10 cellular contexts compared by ENCODE assay signal in genomic region chr18:55422456-55423185, GRCh38.
A peak's percentile ranks its signal among the peaks of the same experiment; 100 is the strongest.
DNase-seq lines count a peak whose midpoint lies in the region; ATAC-seq and TF ChIP-seq lines count a peak whose summit lies in the region.
"Had no signal": no experiment of that assay in that cellular context is flagged by ENCODE, and none has a peak within 500 bp of the region (broad histone marks: within the 10 kb centered on the region; RNA-seq: fewer than 3 reads in every experiment).

No MANE protein-coding gene starts in this region.

- H3K9me3 ChIP-seq in gastroesophageal sphincter (no peaks in the 10 kb centered on the region), sigmoid colon (no peaks in the 10 kb centered on the region)

- WGBS in gastroesophageal sphincter (ENCODE audit: low coverage in 1 of 2), 2 donors, result 34 to 51% methylated on average over 11 to 14 of the region's 14 CpGs
- 60 to 72% methylated on average over 14 of the region's 14 CpGs for WGBS in sigmoid colon, 2 donors

- peak; percentile 45 for DNase-seq in EL
- DNase-seq in RWPE1 (ENCODE audit: low spot score), result no peak
- peak; percentile 72 for DNase-seq in sigmoid colon
- no peak for DNase-seq in GM19240 (ENCODE audit: insufficient read length, low spot score)
- DNase-seq in AML-193 (lab: John Stamatoyannopoulos, UW), result no peak
- no peak for DNase-seq in activated T-cell treated with anti-CD3 and anti-CD28 coated beads, Interleukin-2, amount 50 U/mL, for 72 hours
- DNase-seq: activated naive CD8-positive, alpha-beta T cell treated with anti-CD3 and anti-CD28 coated beads, Interleukin-2, amount 10 ng/mL, durations not matched to agents 7 days and 5 days had no signal

- intact Hi-C loops in sigmoid colon (cut with DNase I), result loop anchor here (2.0 kb wide), 1 partner anchor 166 kb away; the partner anchor contains the start of gene TCF4

- no peak overlapping the region for H3K4me3 Mint-ChIP-seq in activated T-cell treated with anti-CD3 and anti-CD28 coated beads, Interleukin-2, amount 50 U/mL, for 72 hours
- H3K4me3 Mint-ChIP-seq: activated naive CD8-positive, alpha-beta T cell treated with anti-CD3 and anti-CD28 coated beads, Interleukin-2, amount 10 ng/mL, durations not matched to agents 7 days and 5 days had no signal

- TF ChIP-seq EP300 in gastroesophageal sphincter (IDR thresholded peaks at IDR 0.05) (no peak), sigmoid colon (IDR thresholded peaks at IDR 0.05) (no peak)

- H3K4me3 ChIP-seq in gastroesophageal sphincter (peak overlapping the region; percentile 37 to 42), sigmoid colon (peak overlapping the region; percentile 10 to 38 (median 31))

- POLR2A ChIA-PET in RWPE1 (lab: Yijun Ruan, JAX; ENCODE audit: low non-redundant PET), result no interaction called here

- H3K27me3 ChIP-seq in gastroesophageal sphincter (no peaks in the 10 kb centered on the region), sigmoid colon (no peaks in the 10 kb centered on the region)

- CTCF ChIA-PET in RWPE1 (lab: Yijun Ruan, JAX), result no interaction called here

- H3K27ac Mint-ChIP-seq in activated T-cell treated with anti-CD3 and anti-CD28 coated beads, Interleukin-2, amount 50 U/mL, for 72 hours, result no peak overlapping the region
- H3K27ac Mint-ChIP-seq: activated naive CD8-positive, alpha-beta T cell treated with anti-CD3 and anti-CD28 coated beads, Interleukin-2, amount 10 ng/mL, durations not matched to agents 7 days and 5 days had no signal

- ATAC-seq in gastroesophageal sphincter (peak; percentile 35), HG02798 (IDR thresholded peaks at IDR 0.05; ENCODE audit: poor library complexity, unreplicated experiment) (no peak)
- no peak for ATAC-seq in activated T-cell treated with anti-CD3 and anti-CD28 coated beads, Interleukin-2, amount 50 U/mL, for 72 hours (replicated peaks in 1 of 2)

- TF ChIP-seq CTCF in RWPE1 (conservative IDR thresholded peaks at IDR 0.05; ENCODE audit: low read depth) (no peak), gastroesophageal sphincter (IDR thresholded peaks at IDR 0.05) (no peak), sigmoid colon (IDR thresholded peaks at IDR 0.05) (no peak)

- no peaks in the 10 kb centered on the region for H3K9me3 Mint-ChIP-seq in activated T-cell treated with anti-CD3 and anti-CD28 coated beads, Interleukin-2, amount 50 U/mL, for 72 hours
- H3K9me3 Mint-ChIP-seq: activated naive CD8-positive, alpha-beta T cell treated with anti-CD3 and anti-CD28 coated beads, Interleukin-2, amount 10 ng/mL, durations not matched to agents 7 days and 5 days; neural crest cell had no signal

- peaks cover 0 to 21% (median 0%) of the 10 kb centered on the region in 3 donors for H3K4me1 ChIP-seq in gastroesophageal sphincter
- H3K4me1 ChIP-seq in sigmoid colon, result peaks cover 0 to 19% (median 5%) of the 10 kb centered on the region in 4 donors

- peaks cover 12% of the 10 kb centered on the region for H3K4me1 Mint-ChIP-seq in activated T-cell treated with anti-CD3 and anti-CD28 coated beads, Interleukin-2, amount 50 U/mL, for 72 hours (ENCODE audit: low read depth)
- H3K4me1 Mint-ChIP-seq: activated naive CD8-positive, alpha-beta T cell treated with anti-CD3 and anti-CD28 coated beads, Interleukin-2, amount 10 ng/mL, durations not matched to agents 7 days and 5 days had no signal

- TF ChIP-seq POLR2A in gastroesophageal sphincter (IDR thresholded peaks at IDR 0.05), result no peak
- TF ChIP-seq POLR2A in sigmoid colon (IDR thresholded peaks at IDR 0.05), result no peak

- no peaks in the 10 kb centered on the region for H3K36me3 ChIP-seq in gastroesophageal sphincter
- H3K36me3 ChIP-seq in sigmoid colon, result no peaks in the 10 kb centered on the region

- H3K27me3 Mint-ChIP-seq in activated T-cell treated with anti-CD3 and anti-CD28 coated beads, Interleukin-2, amount 50 U/mL, for 72 hours (ENCODE audit: low read depth), result peaks cover 18% of the 10 kb centered on the region

- H3K27ac ChIP-seq in RWPE1 (peak overlapping the region; percentile 54), gastroesophageal sphincter (peak overlapping the region; percentile 47 to 68 (median 64)), sigmoid colon (peak overlapping the region; percentile 50 to 73 (median 69))

- no peaks in the 10 kb centered on the region for H3K36me3 Mint-ChIP-seq in activated T-cell treated with anti-CD3 and anti-CD28 coated beads, Interleukin-2, amount 50 U/mL, for 72 hours (ENCODE audit: insufficient read depth in 2 of 2)
- H3K36me3 Mint-ChIP-seq: activated naive CD8-positive, alpha-beta T cell treated with anti-CD3 and anti-CD28 coated beads, Interleukin-2, amount 10 ng/mL, durations not matched to agents 7 days and 5 days had no signal

Comparison
In these comparisons a context has a peak if more than half of its experiments do, and no peak if none do; other contexts are left out.
1. DNase-seq: peak in EL (single experiment) and sigmoid colon (single experiment); none in RWPE1 (single experiment), GM19240 (single experiment), AML-193 (0 of 2) and activated T-cell treated with anti-CD3 and anti-CD28 coated beads, Interleukin-2, amount 50 U/mL, for 72 hours (0 of 2).
2. Peak in every context shown above with its lines, with median percentiles within 50 percentile points of each other: H3K27ac ChIP-seq.